8 cellular contexts compared by ENCODE assay signal in the genomic region with DNA sequence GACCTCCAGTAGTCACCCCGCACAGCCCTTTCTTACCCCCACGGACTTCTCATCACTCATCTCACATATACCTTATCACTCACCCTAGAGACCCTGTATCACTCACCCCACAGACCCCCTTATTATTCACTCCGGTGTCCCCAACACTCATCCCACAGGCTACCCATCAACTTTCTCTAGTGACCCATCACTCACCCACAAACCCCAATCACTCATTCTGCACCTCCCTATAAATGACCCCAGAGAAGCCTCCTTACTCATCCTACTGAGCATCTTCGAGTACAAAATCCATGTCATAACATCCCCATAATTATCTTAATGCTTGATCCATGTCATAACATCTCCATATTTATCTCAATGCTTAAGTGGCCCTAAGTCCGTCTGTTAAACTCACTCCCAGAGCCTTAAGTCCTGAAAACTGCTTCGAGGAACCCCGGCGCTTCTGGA. TPM values are rescaled to one million over a fixed set of nuclear protein-coding genes. Genes with fewer than 3 reads are reported as not detected.
A peak's percentile ranks its signal among the peaks of the same experiment; 100 is the strongest.
DNase-seq lines count a peak whose midpoint lies in the region; ATAC-seq, FAIRE-seq and TF ChIP-seq lines count a peak whose summit lies in the region.

No MANE protein-coding gene starts in this region.

- no peaks in the 10 kb centered on the region for H3K36me3 ChIP-seq in Peyer's patch
- no peaks in the 10 kb centered on the region for H3K36me3 ChIP-seq in fibroblast of lung (ENCODE audit: control insufficient read depth, insufficient read depth, low read length)
- no peaks in the 10 kb centered on the region for H3K36me3 ChIP-seq in small intestine (ENCODE audit: control insufficient read depth in 2 of 2, insufficient read depth in 2 of 2, low read length in 2 of 2)

- H3K27me3 ChIP-seq in Peyer's patch (no peaks in the 10 kb centered on the region), fibroblast of lung (ENCODE audit: control insufficient read depth, insufficient read depth, low read length) (no peaks in the 10 kb centered on the region), small intestine (ENCODE audit: control insufficient read depth in 2 of 2, insufficient read depth in 2 of 2, low read length in 2 of 2) (no peaks in the 10 kb centered on the region)

- FAIRE-seq in small intestine (lab: Jason Lieb, UNC), result no peak

- peak overlapping the region; percentile 69 for H2AFZ ChIP-seq in fibroblast of lung (ENCODE audit: low read length)

- H3K4me2 ChIP-seq in fibroblast of lung (ENCODE audit: extremely low read depth, insufficient read depth, low read length), result peak overlapping the region; percentile 78

- ATAC-seq in HG02571 (IDR thresholded peaks at IDR 0.05; ENCODE audit: unreplicated experiment), result no peak

- H4K20me1 ChIP-seq in fibroblast of lung (ENCODE audit: control insufficient read depth, extremely low read depth, insufficient read depth, low read length), result no peaks in the 10 kb centered on the region

- TF ChIP-seq CTCF in Peyer's patch (IDR thresholded peaks at IDR 0.05) (no peak), fibroblast of lung (conservative IDR thresholded peaks at IDR 0.05 in 1 of 2, IDR thresholded peaks at IDR 0.05 in 1 of 2; ENCODE audit: low read depth in 1 of 2, low read length in 2 of 2) (no peak)

- no peak for TF ChIP-seq POLR2A in Peyer's patch (IDR thresholded peaks at IDR 0.05)

- H3K27ac ChIP-seq in Peyer's patch (peak overlapping the region; percentile 91 to 99 (median 96)), fibroblast of lung (ENCODE audit: insufficient read depth, low read length) (peak overlapping the region; percentile 84), small intestine (ENCODE audit: low read depth in 1 of 2, low read length in 1 of 2) (peak overlapping the region in 1 of 2 donors; percentile 99)

- no peaks in the 10 kb centered on the region for H3K9me3 ChIP-seq in Peyer's patch
- H3K9me3 ChIP-seq in fibroblast of lung (ENCODE audit: control insufficient read depth, insufficient read depth, low read depth, low read length), result no peaks in the 10 kb centered on the region
- H3K9me3 ChIP-seq in small intestine (ENCODE audit: control insufficient read depth, low read depth), result no peaks in the 10 kb centered on the region

- 7 to 46% (median 22%) methylated on average over 8 of the region's 8 CpGs for WGBS in small intestine, 3 donors

- H3K4me3 ChIP-seq in Peyer's patch, result peak overlapping the region; percentile 65 to 91 (median 78)
- peak overlapping the region; percentile 43 to 82 (median 65) for H3K4me3 ChIP-seq in fibroblast of lung (replicated peaks in 1 of 4; ENCODE audit: control extremely low read depth in 1 of 4, insufficient read depth in 1 of 4, low read depth in 3 of 4, low read length in 4 of 4)
- H3K4me3 ChIP-seq in small intestine (ENCODE audit: low read depth in 1 of 2, low read length in 2 of 2), result peak overlapping the region; percentile 46 to 56

- peak; percentile 0 for DNase-seq in stimulated activated naive CD4-positive, alpha-beta T cell treated with Interleukin-2 at 50 U/mL for 16 hours (lab: John Stamatoyannopoulos, UW)
- no peak for DNase-seq in stimulated activated naive CD4-positive, alpha-beta T cell (lab: John Stamatoyannopoulos, UW)
- DNase-seq in Peyer's patch, result no peak
- no peak for DNase-seq in fibroblast of lung (ENCODE audit: low read depth in 2 of 2)
- DNase-seq in small intestine, result no peak
- no peak for DNase-seq in NCI-H1048 (lab: John Stamatoyannopoulos, UW)
- no peak for DNase-seq in effector CD4-positive, alpha-beta T cell

- H3K79me2 ChIP-seq in fibroblast of lung (ENCODE audit: control insufficient read depth, insufficient read depth, low read length), result peaks cover 11% of the 10 kb centered on the region

- H3K4me1 ChIP-seq in Peyer's patch (peaks cover 0 to 6% (median 2%) of the 10 kb centered on the region in 4 donors), fibroblast of lung (ENCODE audit: control insufficient read depth, extremely low read depth, insufficient read depth, low read length) (no peaks in the 10 kb centered on the region), small intestine (ENCODE audit: control insufficient read depth in 2 of 2, insufficient read depth in 1 of 2, low read depth in 1 of 2, low read length in 1 of 2) (no peaks in the 10 kb centered on the region)

- H3K9ac ChIP-seq in fibroblast of lung (ENCODE audit: insufficient read depth, low read length), result peak overlapping the region; percentile 89

RNA-seq across cellular contexts. Expression of a gene that starts 0.9 kb away (rescaled TPM):
- total RNA-seq in Peyer's patch, result 10 to 100 TPM; 10.3 to 21.2 (median 16.1) TPM
- total RNA-seq in fibroblast of lung, result 5.3 and 5.4 TPM in 2 replicates
- 5.2 and 6.6 TPM in 2 replicates for polyA plus RNA-seq in fibroblast of lung
- 3.6 and 3.8 TPM in 2 replicates for polyA plus RNA-seq in fibroblast of lung (2012)
- 0.89 and 1.7 TPM in 2 replicates for polyA minus RNA-seq in fibroblast of lung (ENCODE audit: low replicate concordance)
- polyA plus RNA-seq in small intestine, result 1 to 10 TPM; 2.9 to 3.3 (median 3.0) TPM
